ENCODE assay signal across 8 cellular contexts in the genomic region with DNA sequence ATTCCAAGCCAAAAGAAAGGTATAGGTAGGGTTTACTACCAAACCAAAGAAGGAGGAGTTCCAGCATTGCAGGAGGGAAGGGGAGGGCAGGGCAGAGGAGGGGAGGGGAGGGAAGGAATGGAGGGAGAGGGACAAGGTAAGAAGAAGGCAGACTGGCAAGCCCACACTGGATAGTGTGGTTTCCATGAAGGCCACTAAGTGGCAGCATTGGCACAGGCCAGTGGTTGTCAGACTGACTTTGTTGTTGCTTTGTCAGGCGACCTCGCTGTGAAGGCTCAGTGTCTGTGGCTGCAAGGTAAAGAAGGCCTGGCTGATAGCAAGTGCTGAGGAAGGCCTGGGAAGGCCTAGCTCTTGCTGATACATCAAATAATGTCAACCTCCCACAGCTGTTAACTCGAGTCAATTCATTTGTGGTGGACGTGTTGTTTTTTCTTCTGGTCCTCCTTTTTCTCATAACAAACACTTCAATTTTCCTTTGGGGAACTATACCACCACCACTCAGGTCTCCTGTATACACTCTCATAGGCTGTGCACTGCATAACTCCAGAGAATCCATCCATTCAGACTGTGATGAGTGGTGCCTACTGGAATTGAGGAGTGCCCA. TPM values are rescaled to one million over a fixed set of nuclear protein-coding genes. Genes with fewer than 3 reads are reported as not detected.
DNase-seq lines count a peak whose midpoint lies in the region; ATAC-seq and TF ChIP-seq lines count a peak whose summit lies in the region.

No MANE protein-coding gene starts in this region.

- no peaks in the 10 kb centered on the region for H3K4me1 ChIP-seq in GM23338 (ENCODE audit: insufficient read depth)

- H3K27me3 Mint-ChIP-seq in GM23338 (ENCODE audit: insufficient read depth, low read depth, poor library complexity): no peaks in the 10 kb centered on the region

- peak; percentile 99 for ATAC-seq in GM23338
- ATAC-seq in GM19452 (IDR thresholded peaks at IDR 0.05; ENCODE audit: unreplicated experiment): no peak

- H3K4me1 Mint-ChIP-seq in GM23338: no peaks in the 10 kb centered on the region; the same call in 2 of the 3 replicates

- peak overlapping the region; percentile 81; the same call in 1 of the 2 replicates for H2AFZ ChIP-seq in GM23338

- H3K4me3 ChIP-seq in GM23338: no peak overlapping the region
- no peak overlapping the region for H3K4me3 ChIP-seq in epithelial cell of esophagus (ENCODE audit: low read length)

- no peaks in the 10 kb centered on the region for H3K79me2 ChIP-seq in GM23338 (replicated peaks; ENCODE audit: insufficient read depth)

- H3K4me3 Mint-ChIP-seq in GM23338: no peak overlapping the region

- no peaks in the 10 kb centered on the region for H4K20me1 ChIP-seq in GM23338 (replicated peaks; ENCODE audit: insufficient read depth)

- no peaks in the 10 kb centered on the region; the same call in 2 of the 3 replicates for H3K9me3 Mint-ChIP-seq in GM23338

- no peaks in the 10 kb centered on the region for H3K9me2 ChIP-seq in GM23338 (ENCODE audit: insufficient read depth)

- no peak overlapping the region for H3K27ac Mint-ChIP-seq in GM23338

- peak; percentile 67 to 100 for TF ChIP-seq CTCF in GM23338 (conservative IDR thresholded peaks at IDR 0.05; ENCODE audit: low read depth in 2 of 2)
- peak; percentile 81 for TF ChIP-seq CTCF in epithelial cell of esophagus (IDR thresholded peaks at IDR 0.05; ENCODE audit: insufficient read depth, low read depth, low read length, missing control alignments)

- H3K36me3 ChIP-seq in GM23338 (ENCODE audit: insufficient read depth): no peaks in the 10 kb centered on the region

- no peak overlapping the region for H3K4me2 ChIP-seq in GM23338

- H3K27me3 ChIP-seq in GM23338 (ENCODE audit: insufficient read depth): 0 out of 2 replicates have a peak, but pooled peaks cover 4% of the 10 kb centered on the region

- DNase-seq in AG20443 (ENCODE audit: low spot score) (peak; percentile 75), GM23338 (ENCODE audit: low spot score) (peak; percentile 87), NCI-H446 treated with DMSO at 0.1 percent for 48 hours (lab: John Stamatoyannopoulos, UW) (peak; percentile 8), epithelial cell of esophagus (ENCODE audit: low read depth) (peak; percentile 74), myocyte (ENCODE audit: low read depth) (peak; percentile 29), superior temporal gyrus (ENCODE audit: extremely low spot score) (peak; percentile 68)
- DNase-seq in activated CD4-positive, alpha-beta T cell treated with anti-CD3 and anti-CD28 coated beads, Interleukin-2, amount 50 U/mL, for 48 hours: peak; percentile 52 to 58

- no peak overlapping the region for H3K27ac ChIP-seq in GM23338 (ENCODE audit: low read depth)

- H3F3A ChIP-seq in GM23338 (replicated peaks; ENCODE audit: low read depth): no peaks in the 10 kb centered on the region

- H3K36me3 Mint-ChIP-seq in GM23338 (ENCODE audit: low read depth): no peaks in the 10 kb centered on the region

TF ChIP-seq in GM23338, 12 proteins besides CTCF, POLR2A, EP300 and RAD21:
- TF ChIP-seq JUNB (IDR thresholded peaks at IDR 0.05; ENCODE audit: unreplicated experiment): no peak
- TF ChIP-seq, protein P1, sequence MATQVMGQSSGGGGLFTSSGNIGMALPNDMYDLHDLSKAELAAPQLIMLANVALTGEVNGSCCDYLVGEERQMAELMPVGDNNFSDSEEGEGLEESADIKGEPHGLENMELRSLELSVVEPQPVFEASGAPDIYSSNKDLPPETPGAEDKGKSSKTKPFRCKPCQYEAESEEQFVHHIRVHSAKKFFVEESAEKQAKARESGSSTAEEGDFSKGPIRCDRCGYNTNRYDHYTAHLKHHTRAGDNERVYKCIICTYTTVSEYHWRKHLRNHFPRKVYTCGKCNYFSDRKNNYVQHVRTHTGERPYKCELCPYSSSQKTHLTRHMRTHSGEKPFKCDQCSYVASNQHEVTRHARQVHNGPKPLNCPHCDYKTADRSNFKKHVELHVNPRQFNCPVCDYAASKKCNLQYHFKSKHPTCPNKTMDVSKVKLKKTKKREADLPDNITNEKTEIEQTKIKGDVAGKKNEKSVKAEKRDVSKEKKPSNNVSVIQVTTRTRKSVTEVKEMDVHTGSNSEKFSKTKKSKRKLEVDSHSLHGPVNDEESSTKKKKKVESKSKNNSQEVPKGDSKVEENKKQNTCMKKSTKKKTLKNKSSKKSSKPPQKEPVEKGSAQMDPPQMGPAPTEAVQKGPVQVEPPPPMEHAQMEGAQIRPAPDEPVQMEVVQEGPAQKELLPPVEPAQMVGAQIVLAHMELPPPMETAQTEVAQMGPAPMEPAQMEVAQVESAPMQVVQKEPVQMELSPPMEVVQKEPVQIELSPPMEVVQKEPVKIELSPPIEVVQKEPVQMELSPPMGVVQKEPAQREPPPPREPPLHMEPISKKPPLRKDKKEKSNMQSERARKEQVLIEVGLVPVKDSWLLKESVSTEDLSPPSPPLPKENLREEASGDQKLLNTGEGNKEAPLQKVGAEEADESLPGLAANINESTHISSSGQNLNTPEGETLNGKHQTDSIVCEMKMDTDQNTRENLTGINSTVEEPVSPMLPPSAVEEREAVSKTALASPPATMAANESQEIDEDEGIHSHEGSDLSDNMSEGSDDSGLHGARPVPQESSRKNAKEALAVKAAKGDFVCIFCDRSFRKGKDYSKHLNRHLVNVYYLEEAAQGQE (IDR thresholded peaks at IDR 0.05; ENCODE audit: unreplicated experiment): peak; percentile 23

RNA-seq across cellular contexts. Expression of a gene that starts 7.7 kb away (rescaled TPM):
- 15.2 and 19.1 TPM in 2 replicates for total RNA-seq in GM23338 (2014; rRNA removed; shearing (Covaris generic))
- 7.9 and 12.4 TPM in 2 replicates for polyA plus RNA-seq in GM23338 (2016; fragmentation: Nextera tagmentation; extraction: Ambion mirVana)
- not detected in 2 replicates for total RNA-seq in myocyte
- 0.04 TPM for polyA plus RNA-seq in myocyte (2012)

RNA-seq across cellular contexts. Expression of a gene that starts 29.4 kb away (rescaled TPM):
- 0.45 TPM in 1 of 2 replicates, not detected in the other for total RNA-seq in GM23338 (2014; rRNA removed; shearing (Covaris generic))
- polyA plus RNA-seq in GM23338 (2016; fragmentation: Nextera tagmentation; extraction: Ambion mirVana): 0.32 TPM in 1 of 2 replicates, not detected in the other
- total RNA-seq in myocyte: not detected in 2 replicates
- polyA plus RNA-seq in myocyte (2012): not detected

Comparison
In these comparisons a context has a peak if more than half of its experiments do, and no peak if none do; other contexts are left out.
1. DNase-seq: peak in every context shown above with its lines; median percentile 87 in GM23338; 75 in AG20443; 74 in epithelial cell of esophagus; 68 in superior temporal gyrus; 55 in activated CD4-positive, alpha-beta T cell treated with anti-CD3 and anti-CD28 coated beads, Interleukin-2, amount 50 U/mL, for 48 hours; 29 in myocyte; 8 in NCI-H446 treated with DMSO at 0.1 percent for 48 hours.
2. RNA of a gene that starts 7.7 kb away (total RNA-seq): 15.2 to 19.1 TPM in GM23338; not detected in myocyte; every median in the first group is over 10 times any median in the second.